In the genomic region with DNA sequence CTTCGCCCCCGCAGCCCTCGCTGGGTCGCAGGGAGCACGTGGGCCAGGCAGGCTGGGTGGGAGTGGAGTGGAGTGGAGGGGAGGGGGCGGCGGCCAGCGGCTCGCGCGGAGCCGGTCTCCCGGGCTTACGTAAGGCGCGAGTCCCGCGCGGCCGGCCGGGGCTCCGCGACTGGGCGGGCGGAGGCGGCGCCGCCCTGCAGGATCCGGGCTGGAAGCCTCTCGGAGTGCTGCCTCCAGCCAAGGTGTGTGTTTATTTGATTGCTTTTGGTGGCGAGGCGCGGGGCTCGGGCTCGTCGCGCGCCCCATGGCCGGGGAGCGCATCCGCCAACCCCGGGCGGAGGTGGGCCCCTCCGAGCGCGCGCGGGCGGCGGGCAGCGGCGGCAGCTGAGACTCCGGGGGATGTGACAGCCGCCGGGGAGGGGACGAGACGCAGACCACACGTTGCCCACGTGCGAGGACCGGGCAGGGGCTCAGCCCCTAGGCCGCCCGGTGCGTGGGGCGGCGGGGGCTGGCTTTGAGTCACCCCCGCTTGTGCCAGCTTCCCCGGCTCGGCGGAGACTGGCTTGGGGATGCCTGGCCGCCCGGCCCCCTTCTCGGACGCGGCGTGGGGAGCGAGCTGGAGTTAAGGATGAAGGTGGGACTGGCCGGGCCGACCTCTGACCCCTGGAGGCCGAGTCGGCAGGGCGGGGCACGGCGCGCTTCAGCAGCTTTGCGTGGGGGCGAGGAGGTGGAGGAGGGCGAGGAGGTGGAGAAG, we compare ENCODE assay signal across 8 cellular contexts. TPM values are rescaled to one million over a fixed set of nuclear protein-coding genes. Genes with fewer than 3 reads are reported as not detected.
DNase-seq lines count a peak whose midpoint lies in the region; ATAC-seq and TF ChIP-seq lines count a peak whose summit lies in the region.

No MANE protein-coding gene starts in this region.

- no peak overlapping the region for H3K9ac ChIP-seq in Karpas-422 (ENCODE audit: low read length)

- DNase-seq in CD8-positive, alpha-beta memory T cell = peak in 2 of 5 donors; percentile 17 to 19
- DNase-seq in RPMI8226 (peak; percentile 62), astrocyte of the cerebellum (ENCODE audit: low read depth) (no peak), iPS DF 6.9 (ENCODE audit: low read depth, low spot score) (no peak), skeletal muscle cell (ENCODE audit: low read depth) (no peak), Karpas-422 (no peak)

- H3K27me3 Mint-ChIP-seq in CD8-positive, alpha-beta memory T cell = peaks cover 37 to 52% of the 10 kb centered on the region in 2 donors

- no peak for TF ChIP-seq CTCF in astrocyte of the cerebellum (IDR thresholded peaks at IDR 0.05; ENCODE audit: low read depth, low read length, missing control alignments)

- no peaks in the 10 kb centered on the region for H3K9me3 Mint-ChIP-seq in CD8-positive, alpha-beta memory T cell

- no peaks in the 10 kb centered on the region for H3K9me3 ChIP-seq in CD8-positive, alpha-beta memory T cell (ENCODE audit: low read length)
- H3K9me3 ChIP-seq in iPS DF 6.9 (ENCODE audit: control insufficient read depth, insufficient read depth, low read length) (no peaks in the 10 kb centered on the region), Karpas-422 (ENCODE audit: low read length) (no peaks in the 10 kb centered on the region)

- H3K4me3 ChIP-seq in CD8-positive, alpha-beta memory T cell (ENCODE audit: low read length) = peak overlapping the region; percentile 32
- H3K4me3 ChIP-seq in astrocyte of the cerebellum (ENCODE audit: low read depth, low read length) (peak overlapping the region; percentile 53), iPS DF 6.9 (ENCODE audit: low read length) (peak overlapping the region; percentile 46), skeletal muscle cell (ENCODE audit: low read depth, low read length) (peak overlapping the region; percentile 78), Karpas-422 (ENCODE audit: low read length) (no peak overlapping the region)

- no peaks in the 10 kb centered on the region for H3K9me2 ChIP-seq in Karpas-422 (replicated peaks; ENCODE audit: insufficient read depth, low read length)

- POLR2A ChIA-PET in CD8-positive, alpha-beta memory T cell (lab: Charles Lee) = no interaction called here

- CTCF ChIA-PET in CD8-positive, alpha-beta memory T cell (lab: Charles Lee) = no interaction called here

- H3K4me1 ChIP-seq in CD8-positive, alpha-beta memory T cell (ENCODE audit: insufficient read depth, low read length) = peaks cover 5% of the 10 kb centered on the region
- H3K4me1 ChIP-seq in iPS DF 6.9 (ENCODE audit: control insufficient read depth, insufficient read depth, low read length) (peaks cover 3% of the 10 kb centered on the region), Karpas-422 (ENCODE audit: low read length) (no peaks in the 10 kb centered on the region)

- no peaks in the 10 kb centered on the region for H4K20me1 ChIP-seq in Karpas-422 (ENCODE audit: insufficient read depth, low read depth, low read length)

- H2AFZ ChIP-seq in Karpas-422 (ENCODE audit: low read length) = no peak overlapping the region

- in situ Hi-C loops in astrocyte of the cerebellum (cut with HindIII; ENCODE audit: low sequenced_read_pairs) = no loop called here

- peaks cover 11 to 22% (median 15%) of the 10 kb centered on the region in 3 donors for H3K4me1 Mint-ChIP-seq in CD8-positive, alpha-beta memory T cell

- no peak overlapping the region for H3K4me2 ChIP-seq in Karpas-422 (ENCODE audit: low read depth, low read length, poor library complexity, severe bottlenecking)

- ATAC-seq in GM19351 (IDR thresholded peaks at IDR 0.05; ENCODE audit: unreplicated experiment) (peak; percentile 63), HG03354 (IDR thresholded peaks at IDR 0.05; ENCODE audit: poor library complexity, severe bottlenecking, unreplicated experiment) (peak; percentile 61)

- H3K36me3 ChIP-seq in CD8-positive, alpha-beta memory T cell (ENCODE audit: insufficient read depth, low read length) = no peaks in the 10 kb centered on the region
- H3K36me3 ChIP-seq in iPS DF 6.9 (ENCODE audit: control insufficient read depth, insufficient read depth, low read length) = no peaks in the 10 kb centered on the region
- H3K36me3 ChIP-seq in Karpas-422 (ENCODE audit: insufficient read depth, low read length) = no peaks in the 10 kb centered on the region

- H3K27ac Mint-ChIP-seq in CD8-positive, alpha-beta memory T cell = peak overlapping the region in 1 of 8 donors; percentile 47

- H3K4me3 Mint-ChIP-seq in CD8-positive, alpha-beta memory T cell = peak overlapping the region; percentile 70 to 88 (median 76)

- H3K27ac ChIP-seq in CD8-positive, alpha-beta memory T cell (ENCODE audit: low read depth, low read length) = no peak overlapping the region
- H3K27ac ChIP-seq in iPS DF 6.9 (ENCODE audit: low read length) = no peak overlapping the region
- no peak overlapping the region for H3K27ac ChIP-seq in Karpas-422 (ENCODE audit: low read length)

- H3K79me2 ChIP-seq in Karpas-422 (ENCODE audit: low read length) = no peaks in the 10 kb centered on the region

- no CpG with 5 or more reads among the region's 88 CpGs for WGBS in iPS DF 6.9 (ENCODE audit: insufficient coverage, insufficient read length)

- H3K27me3 ChIP-seq in CD8-positive, alpha-beta memory T cell (ENCODE audit: insufficient read depth, low read length, poor library complexity, severe bottlenecking) = peaks cover 12% of the 10 kb centered on the region
- H3K27me3 ChIP-seq in iPS DF 6.9 (ENCODE audit: control insufficient read depth, insufficient read depth, low read length) (peaks cover 4% of the 10 kb centered on the region; the same call in 1 of the 2 replicates), Karpas-422 (ENCODE audit: low read length) (no peaks in the 10 kb centered on the region)

- no peaks in the 10 kb centered on the region for H3K36me3 Mint-ChIP-seq in CD8-positive, alpha-beta memory T cell

RNA-seq across cellular contexts. Expression of gene AK4, which starts 0.4 kb away (rescaled TPM):
- 10 to 100 TPM; 29.9 to 32.2 TPM for total RNA-seq in CD8-positive, alpha-beta memory T cell
- polyA plus RNA-seq in CD8-positive, alpha-beta memory T cell = 0.08 TPM
- total RNA-seq in Karpas-422 (2014; rRNA removed; shearing (Covaris generic); ENCODE audit: low replicate concordance) = 0.37 and 0.83 TPM in 2 replicates

Comparison
In these comparisons a context has a peak if more than half of its experiments do, and no peak if none do; other contexts are left out.
1. RNA of gene AK4, which starts 0.4 kb away (total RNA-seq): 29.9 to 32.2 TPM in CD8-positive, alpha-beta memory T cell; 0.37 to 0.83 TPM in Karpas-422; every median in the first group is over 10 times any median in the second.